8 cellular contexts compared by ENCODE assay signal in the genomic region with DNA sequence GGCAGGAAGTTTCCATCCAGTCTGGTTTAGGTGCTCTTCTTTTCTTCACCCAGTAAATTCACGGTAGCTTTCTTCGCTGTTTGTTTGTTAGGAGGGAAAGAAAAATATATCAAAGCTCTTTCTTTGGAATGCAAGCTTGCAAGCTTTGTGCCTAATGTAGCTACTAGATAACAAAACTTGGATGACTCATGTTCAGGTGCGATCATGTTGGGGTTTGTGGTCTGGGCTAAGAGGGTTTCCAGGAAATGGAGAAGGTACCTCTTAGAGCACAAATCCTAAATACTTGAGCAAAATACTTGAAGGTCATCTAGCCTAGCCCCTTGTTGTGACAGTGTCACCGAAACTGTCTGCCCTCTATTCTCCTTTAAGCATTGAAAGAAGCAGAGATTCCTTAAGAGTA. TPM values are rescaled to one million over a fixed set of nuclear protein-coding genes. Genes with fewer than 3 reads are reported as not detected.
DNase-seq lines count a peak whose midpoint lies in the region; ATAC-seq, FAIRE-seq and TF ChIP-seq lines count a peak whose summit lies in the region.

No MANE protein-coding gene starts in this region.

- H3K4me2 ChIP-seq in K562 (ENCODE audit: insufficient read depth, low read length): no peak overlapping the region

- POLR2A ChIA-PET in K562 (lab: Yijun Ruan, JAX): interaction anchor here (0.6 to 0.9 kb wide), 3 partner anchors 10 to 18 kb away, joined by 3 read pairs; a partner anchor contains a TSS

- no peak for TF ChIP-seq CTCF in K562 (IDR thresholded peaks at IDR 0.05 in 2 of 3, conservative IDR thresholded peaks at IDR 0.05 in 1 of 3; ENCODE audit: insufficient read depth in 2 of 3, low read depth in 1 of 3, low read length in 3 of 3)

- intact Hi-C loops in K562 (cut with micrococcal nuclease): loop anchor here (5.0 kb wide), 1 partner anchor 39 kb away; no protein-coding TSS in a partner anchor

- no peaks in the 10 kb centered on the region for H3K9me1 ChIP-seq in K562 (ENCODE audit: control insufficient read depth, insufficient read depth, low read length)

- no peak for TF ChIP-seq RAD21 in K562 (CRISPR knock-in tag; conservative IDR thresholded peaks at IDR 0.05 in 1 of 2, IDR thresholded peaks at IDR 0.05 in 1 of 2)

- CTCF ChIA-PET in K562 (lab: Yijun Ruan, JAX; ENCODE audit: low intra/inter-chr PET ratio): no interaction called here

- no peaks in the 10 kb centered on the region for H3K27me3 ChIP-seq in K562 (ENCODE audit: control insufficient read depth in 2 of 2, insufficient read depth in 2 of 2, low read length in 2 of 2)

- no peak overlapping the region for H3K9ac ChIP-seq in K562 (ENCODE audit: insufficient read depth in 1 of 2, low read depth in 2 of 2, low read length in 2 of 2)

- 6% methylated on average over 4 of the region's 4 CpGs for WGBS in K562 (ENCODE audit: insufficient coverage, low coverage, missing lambda C conversion rate)

- peaks cover 0 to 16% of the 10 kb centered on the region in 2 experiments; a peak in 3 of 5 replicates for H3K4me1 ChIP-seq in K562 (replicated peaks in 1 of 2; ENCODE audit: control insufficient read depth in 2 of 2, insufficient read depth in 2 of 2, low read length in 2 of 2)

- H3K79me2 ChIP-seq in K562 (ENCODE audit: control insufficient read depth, insufficient read depth, low read length): peaks cover 3% of the 10 kb centered on the region; the same call in 1 of the 3 replicates

- ATAC-seq in GM21423 (IDR thresholded peaks at IDR 0.05; ENCODE audit: unreplicated experiment): peak; percentile 64
- ATAC-seq in K562: peak; percentile 71
- ATAC-seq in HG03565 (IDR thresholded peaks at IDR 0.05; ENCODE audit: unreplicated experiment): no peak

- no TSS peak for BruUV-seq in K562 (replicated peaks; lab: Mats Ljungman, UMichigan)

- DNase-seq in SW480 (ENCODE audit: low spot score) (peak; percentile 79), K562 (ENCODE audit: extremely low read depth in 1 of 4, low spot score in 3 of 4) (peak; percentile 29 to 76 (median 42)), iPS-NIHi11 (ENCODE audit: low spot score) (no peak), NCI-H2227 (lab: John Stamatoyannopoulos, UW; ENCODE audit: unreplicated experiment) (no peak), NCI-H146 treated with DMSO at 0.1 percent for 48 hours (lab: John Stamatoyannopoulos, UW; ENCODE audit: unreplicated experiment) (no peak)
- DNase-seq in stimulated activated CD4-positive, alpha-beta T cell treated with anti-CD3 and anti-CD28 coated beads, Interleukin-1b, Interleukin-23, amount 100 ng/mL, for 48 hours: peak; percentile 65

- peak; percentile 85 for FAIRE-seq in K562 (lab: Jason Lieb, UNC)

- 0 out of 3 replicates have a peak overlapping the region, but pooled peaks have one; percentile 29 for H3K27ac ChIP-seq in K562 (ENCODE audit: extremely low read depth, low read depth, low read length)

- in situ Hi-C loops in K562 (cut with MboI): no loop called here

- peak; percentile 80 for TF ChIP-seq EP300 in K562 (IDR thresholded peaks at IDR 0.05; ENCODE audit: low read length)

- no peaks in the 10 kb centered on the region for H3K9me3 ChIP-seq in K562 (replicated peaks; ENCODE audit: control insufficient read depth, insufficient read depth, low read depth, low read length)

- H4K20me1 ChIP-seq in K562 (replicated peaks; ENCODE audit: control insufficient read depth, insufficient read depth, low read length): peaks cover 5% of the 10 kb centered on the region

- H3K36me3 ChIP-seq in K562 (ENCODE audit: control insufficient read depth, insufficient read depth, low read length): peaks cover 74% of the 10 kb centered on the region

- H3K4me3 ChIP-seq in K562: no peak overlapping the region

- no peak for TF ChIP-seq POLR2A in K562 (conservative IDR thresholded peaks at IDR 0.05)

- H2AFZ ChIP-seq in K562 (ENCODE audit: low read depth, low read length): no peak overlapping the region

TF ChIP-seq in K562, 482 proteins besides CTCF, POLR2A, EP300 and RAD21 (continues in another document):
- TF ChIP-seq NEUROD1 (IDR thresholded peaks at IDR 0.05; ENCODE audit: borderline replicate concordance, low read depth, low read length, partially characterized antibody) (no peak), CREM (IDR thresholded peaks at IDR 0.05; ENCODE audit: low read depth) (no peak), ZNF780A (CRISPR knock-in tag; IDR thresholded peaks at IDR 0.05) (no peak), TRIM24 (IDR thresholded peaks at IDR 0.05) (peak in 1 of 2 experiments; percentile 53; a peak in 1 of 4 replicates), CBFA2T2 (conservative IDR thresholded peaks at IDR 0.05) (peak; percentile 86), PURB (CRISPR knock-in tag; IDR thresholded peaks at IDR 0.05; ENCODE audit: low read depth) (no peak), SMAD2 (IDR thresholded peaks at IDR 0.05; ENCODE audit: low read depth, low read length) (no peak), ZBTB8A (IDR thresholded peaks at IDR 0.05; ENCODE audit: partially characterized antibody) (no peak)
- TF ChIP-seq, protein P1, sequence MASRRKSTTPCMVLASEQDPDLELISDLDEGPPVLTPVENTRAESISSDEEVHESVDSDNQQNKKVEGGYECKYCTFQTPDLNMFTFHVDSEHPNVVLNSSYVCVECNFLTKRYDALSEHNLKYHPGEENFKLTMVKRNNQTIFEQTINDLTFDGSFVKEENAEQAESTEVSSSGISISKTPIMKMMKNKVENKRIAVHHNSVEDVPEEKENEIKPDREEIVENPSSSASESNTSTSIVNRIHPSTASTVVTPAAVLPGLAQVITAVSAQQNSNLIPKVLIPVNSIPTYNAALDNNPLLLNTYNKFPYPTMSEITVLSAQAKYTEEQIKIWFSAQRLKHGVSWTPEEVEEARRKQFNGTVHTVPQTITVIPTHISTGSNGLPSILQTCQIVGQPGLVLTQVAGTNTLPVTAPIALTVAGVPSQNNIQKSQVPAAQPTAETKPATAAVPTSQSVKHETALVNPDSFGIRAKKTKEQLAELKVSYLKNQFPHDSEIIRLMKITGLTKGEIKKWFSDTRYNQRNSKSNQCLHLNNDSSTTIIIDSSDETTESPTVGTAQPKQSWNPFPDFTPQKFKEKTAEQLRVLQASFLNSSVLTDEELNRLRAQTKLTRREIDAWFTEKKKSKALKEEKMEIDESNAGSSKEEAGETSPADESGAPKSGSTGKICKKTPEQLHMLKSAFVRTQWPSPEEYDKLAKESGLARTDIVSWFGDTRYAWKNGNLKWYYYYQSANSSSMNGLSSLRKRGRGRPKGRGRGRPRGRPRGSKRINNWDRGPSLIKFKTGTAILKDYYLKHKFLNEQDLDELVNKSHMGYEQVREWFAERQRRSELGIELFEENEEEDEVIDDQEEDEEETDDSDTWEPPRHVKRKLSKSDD (conservative IDR thresholded peaks at IDR 0.05; ENCODE audit: low read length): no peak

RNA-seq across cellular contexts. Expression of a gene that starts 17.7 kb away (rescaled TPM):
- 29.6 and 86.1 TPM in 2 replicates for total RNA-seq in K562 (2011; cell fraction: chromatin; rRNA removed; ENCODE audit: low replicate concordance)
- total RNA-seq in K562 (2011; cell fraction: nucleolus; rRNA removed): 14.9 and 19.2 TPM in 2 replicates
- total RNA-seq in K562 (2011; cell fraction: nucleoplasm; rRNA removed): 35.4 and 59.2 TPM in 2 replicates
- total RNA-seq in K562 (2014; rRNA removed) (55.3 and 78.4 TPM in 2 replicates), K562 (2014; rRNA removed; fragmentation: Illumina TruSeq; extraction: Trizol) (146 and 163 TPM in 2 replicates), K562 (2015; rRNA removed; fragmentation: Illumina TruSeq; extraction: Trizol) (143 and 155 TPM in 2 replicates), K562 (2021) (52.3 and 52.5 TPM in 2 replicates)
- polyA plus RNA-seq in K562 (2011; rRNA removed) (63.0 and 88.7 TPM in 2 replicates), K562 (2014; fragmentation: Illumina TruSeq; extraction: Trizol) (137 and 159 TPM in 2 replicates), K562 (2014; fragmentation: Nextera tagmentation; extraction: Ambion mirVana) (100 to 1,000 TPM; 287 to 357 TPM), K562 (2014; rRNA removed) (109 and 138 TPM in 2 replicates)
- 7.6 and 19.4 TPM in 2 replicates for polyA plus RNA-seq in K562 (2011; cell fraction: cytosol; rRNA removed)
- polyA plus RNA-seq in K562 (2011; cell fraction: nucleus; rRNA removed): 13.6 and 22.5 TPM in 2 replicates
- 76.5 and 93.7 TPM in 2 replicates for polyA plus RNA-seq in K562 (2012)
- 34.8 and 47.2 TPM in 2 replicates for polyA minus RNA-seq in K562 (2011; rRNA and poly(A)+ RNA removed)
- polyA minus RNA-seq in K562 (2011; cell fraction: cytosol; rRNA and poly(A)+ RNA removed): 6.0 and 21.6 TPM in 2 replicates
- polyA minus RNA-seq in K562 (2011; cell fraction: nucleus; rRNA and poly(A)+ RNA removed): 9.3 and 20.5 TPM in 2 replicates

RNA-seq across cellular contexts. Expression of a gene that starts 43.3 kb away (rescaled TPM):
- total RNA-seq in K562 (2011; cell fraction: chromatin; rRNA removed; ENCODE audit: low replicate concordance): 38.2 and 76.7 TPM in 2 replicates
- total RNA-seq in K562 (2011; cell fraction: nucleolus; rRNA removed): 120 and 131 TPM in 2 replicates
- 54.9 and 77.7 TPM in 2 replicates for total RNA-seq in K562 (2011; cell fraction: nucleoplasm; rRNA removed)
- total RNA-seq in K562 (2014; rRNA removed) (17.5 and 34.9 TPM in 2 replicates), K562 (2014; rRNA removed; fragmentation: Illumina TruSeq; extraction: Trizol) (17.3 and 17.4 TPM in 2 replicates), K562 (2015; rRNA removed; fragmentation: Illumina TruSeq; extraction: Trizol) (13.8 and 14.7 TPM in 2 replicates), K562 (2021) (36.3 and 39.2 TPM in 2 replicates)
- polyA plus RNA-seq in K562 (2011; rRNA removed) (84.8 and 84.9 TPM in 2 replicates), K562 (2014; fragmentation: Illumina TruSeq; extraction: Trizol) (25.3 and 30.4 TPM in 2 replicates), K562 (2014; fragmentation: Nextera tagmentation; extraction: Ambion mirVana) (100 to 1,000 TPM; 100 to 102 TPM), K562 (2014; rRNA removed) (36.0 and 58.0 TPM in 2 replicates)
- polyA plus RNA-seq in K562 (2011; cell fraction: cytosol; rRNA removed): 66.6 and 67.4 TPM in 2 replicates
- polyA plus RNA-seq in K562 (2011; cell fraction: nucleus; rRNA removed): 43.3 and 49.6 TPM in 2 replicates
- 32.9 and 33.5 TPM in 2 replicates for polyA plus RNA-seq in K562 (2012)
- polyA minus RNA-seq in K562 (2011; rRNA and poly(A)+ RNA removed): 50.5 and 69.1 TPM in 2 replicates
- polyA minus RNA-seq in K562 (2011; cell fraction: cytosol; rRNA and poly(A)+ RNA removed): 20.9 and 37.0 TPM in 2 replicates
- 19.0 and 31.1 TPM in 2 replicates for polyA minus RNA-seq in K562 (2011; cell fraction: nucleus; rRNA and poly(A)+ RNA removed)

Comparison
In these comparisons a context has a peak if more than half of its experiments do, and no peak if none do; other contexts are left out.
1. DNase-seq: peak in SW480 (single experiment), K562 (4 of 4) and stimulated activated CD4-positive, alpha-beta T cell treated with anti-CD3 and anti-CD28 coated beads, Interleukin-1b, Interleukin-23, amount 100 ng/mL, for 48 hours (single experiment); none in iPS-NIHi11 (single experiment), NCI-H2227 (single experiment) and NCI-H146 treated with DMSO at 0.1 percent for 48 hours (single experiment).